In genomic region chr1:236287356-236287755, GRCh38 we compare ENCODE assay signal across 16 cellular contexts. TPM values are rescaled to one million over a fixed set of nuclear protein-coding genes. Genes with fewer than 3 reads are reported as not detected.
DNase-seq lines count a peak whose midpoint lies in the region; ATAC-seq, FAIRE-seq and TF ChIP-seq lines count a peak whose summit lies in the region.
"Had no signal": no experiment of that assay in that cellular context is flagged by ENCODE, and none has a peak within 500 bp of the region (broad histone marks: within the 10 kb centered on the region; RNA-seq: fewer than 3 reads in every experiment).

No MANE protein-coding gene starts in this region.

- no peak for ATAC-seq in K562
- ATAC-seq in activated CD8-positive, alpha-beta T cell treated with anti-CD3 and anti-CD28 coated beads for 36 hours: no peak
- ATAC-seq: GM12878, HepG2 had no signal

- intact Hi-C loops in K562 (cut with micrococcal nuclease): no loop called here
- intact Hi-C loops in activated CD8-positive, alpha-beta T cell treated with anti-CD3 and anti-CD28 coated beads for 36 hours (cut with micrococcal nuclease): loop anchor here (10.0 kb wide), 1 partner anchor 143 kb away; the partner anchor contains the start of gene GPR137B
- intact Hi-C loops in left ventricle myocardium inferior (cut with micrococcal nuclease): no loop called here

- H3K27ac Mint-ChIP-seq in neural progenitor cell: no peak overlapping the region
- no peak overlapping the region for H3K27ac Mint-ChIP-seq in activated CD8-positive, alpha-beta T cell treated with anti-CD3 and anti-CD28 coated beads for 36 hours
- H3K27ac Mint-ChIP-seq: CD4-positive, alpha-beta memory T cell; H9; IgD-negative memory B cell had no signal

- peak overlapping the region; percentile 54 for H3K4me3 ChIP-seq in BE2C (ENCODE audit: low read depth, low read length)
- H3K4me3 ChIP-seq in SJCRH30: peak overlapping the region; percentile 53
- no peak overlapping the region for H3K4me3 ChIP-seq in K562
- H3K4me3 ChIP-seq in neural progenitor cell: no peak overlapping the region
- no peak overlapping the region for H3K4me3 ChIP-seq in left ventricle myocardium inferior
- H3K4me3 ChIP-seq: GM12878 had no signal

- no peaks in the 10 kb centered on the region for H3K27me3 Mint-ChIP-seq in neural progenitor cell (ENCODE audit: insufficient read depth, low read depth)
- peaks cover 1% of the 10 kb centered on the region for H3K27me3 Mint-ChIP-seq in activated CD8-positive, alpha-beta T cell treated with anti-CD3 and anti-CD28 coated beads for 36 hours

- H4K20me1 ChIP-seq in K562 (replicated peaks; ENCODE audit: control insufficient read depth, insufficient read depth, low read length): no peaks in the 10 kb centered on the region
- no peaks in the 10 kb centered on the region for H4K20me1 ChIP-seq in neural progenitor cell (ENCODE audit: low read depth)

- H3K79me2 ChIP-seq in K562 (ENCODE audit: control insufficient read depth, insufficient read depth, low read length) (no peaks in the 10 kb centered on the region), neural progenitor cell (ENCODE audit: low read depth) (no peaks in the 10 kb centered on the region)

- in situ Hi-C loops in K562 (cut with MboI): no loop called here

- no TSS peak for BruUV-seq in K562 (replicated peaks; lab: Mats Ljungman, UMichigan)

- TF ChIP-seq CTCF in BE2C (IDR thresholded peaks at IDR 0.05; ENCODE audit: low read depth, low read length) (no peak), K562 (IDR thresholded peaks at IDR 0.05 in 2 of 3, conservative IDR thresholded peaks at IDR 0.05 in 1 of 3; ENCODE audit: insufficient read depth in 2 of 3, low read depth in 1 of 3, low read length in 3 of 3) (no peak), neural progenitor cell (IDR thresholded peaks at IDR 0.05) (no peak), left ventricle myocardium inferior (IDR thresholded peaks at IDR 0.05; ENCODE audit: borderline replicate concordance) (no peak)
- no peak for TF ChIP-seq CTCF in activated CD8-positive, alpha-beta T cell treated with anti-CD3 and anti-CD28 coated beads for 36 hours (IDR thresholded peaks at IDR 0.05)

- no peaks in the 10 kb centered on the region for H3K36me3 ChIP-seq in BE2C
- H3K36me3 ChIP-seq in SJCRH30: no peaks in the 10 kb centered on the region
- no peaks in the 10 kb centered on the region for H3K36me3 ChIP-seq in K562 (ENCODE audit: control insufficient read depth, insufficient read depth, low read length)
- H3K36me3 ChIP-seq in neural progenitor cell: no peaks in the 10 kb centered on the region
- H3K36me3 ChIP-seq in left ventricle myocardium inferior: no peaks in the 10 kb centered on the region

- no peaks in the 10 kb centered on the region for H3K9me3 Mint-ChIP-seq in neural progenitor cell
- no peaks in the 10 kb centered on the region for H3K9me3 Mint-ChIP-seq in activated CD8-positive, alpha-beta T cell treated with anti-CD3 and anti-CD28 coated beads for 36 hours
- H3K9me3 Mint-ChIP-seq: CD4-positive, alpha-beta memory T cell; IgD-negative memory B cell had no signal

- FAIRE-seq in K562 (lab: Jason Lieb, UNC): no peak
- FAIRE-seq: A204.1, GM12878, HepG2 had no signal

- H3F3A ChIP-seq in neural progenitor cell (ENCODE audit: low read depth): peaks cover 12% of the 10 kb centered on the region

- no peaks in the 10 kb centered on the region for H3K9me3 ChIP-seq in BE2C
- no peaks in the 10 kb centered on the region for H3K9me3 ChIP-seq in SJCRH30 (replicated peaks)
- no peaks in the 10 kb centered on the region for H3K9me3 ChIP-seq in K562 (replicated peaks; ENCODE audit: control insufficient read depth, insufficient read depth, low read depth, low read length)
- no peaks in the 10 kb centered on the region for H3K9me3 ChIP-seq in neural progenitor cell (ENCODE audit: low read depth)
- H3K9me3 ChIP-seq in left ventricle myocardium inferior (replicated peaks): no peaks in the 10 kb centered on the region

- no peak overlapping the region for H3K4me3 Mint-ChIP-seq in neural progenitor cell
- no peak overlapping the region for H3K4me3 Mint-ChIP-seq in activated CD8-positive, alpha-beta T cell treated with anti-CD3 and anti-CD28 coated beads for 36 hours
- H3K4me3 Mint-ChIP-seq: CD4-positive, alpha-beta memory T cell; H9; IgD-negative memory B cell had no signal

- no peaks in the 10 kb centered on the region for H3K9me1 ChIP-seq in K562 (ENCODE audit: control insufficient read depth, insufficient read depth, low read length)

- CTCF ChIA-PET in K562 (lab: Yijun Ruan, JAX; ENCODE audit: low intra/inter-chr PET ratio): no interaction called here
- CTCF ChIA-PET in activated CD8-positive, alpha-beta T cell treated with anti-CD3 and anti-CD28 coated beads for 36 hours (lab: Charles Lee): no interaction called here

- H3K27ac ChIP-seq in SJCRH30 (peak overlapping the region; percentile 84), K562 (ENCODE audit: extremely low read depth, low read depth, low read length) (no peak overlapping the region), neural progenitor cell (no peak overlapping the region), left ventricle myocardium inferior (replicated peaks) (no peak overlapping the region)
- H3K27ac ChIP-seq: C4-2B had no signal

- 0 out of 2 replicates have a peak overlapping the region, but pooled peaks have one; percentile 74 for H3K4me2 ChIP-seq in K562 (ENCODE audit: insufficient read depth, low read length)
- H3K4me2 ChIP-seq in neural progenitor cell: peak overlapping the region; percentile 47

- H3K4me1 ChIP-seq in BE2C (no peaks in the 10 kb centered on the region; the same call in 1 of the 2 replicates), SJCRH30 (peaks cover 11% of the 10 kb centered on the region; the same call in 1 of the 2 replicates), K562 (replicated peaks in 1 of 2; ENCODE audit: control insufficient read depth in 2 of 2, insufficient read depth in 2 of 2, low read length in 2 of 2) (peaks cover 0 to 22% of the 10 kb centered on the region in 2 experiments; a peak in 3 of 5 replicates), neural progenitor cell (peaks cover 24% of the 10 kb centered on the region), left ventricle myocardium inferior (peaks cover 5% of the 10 kb centered on the region)

- no peak for TF ChIP-seq EP300 in K562 (IDR thresholded peaks at IDR 0.05; ENCODE audit: low read length)

- no peak for TF ChIP-seq RAD21 in K562 (CRISPR knock-in tag; conservative IDR thresholded peaks at IDR 0.05 in 1 of 2, IDR thresholded peaks at IDR 0.05 in 1 of 2)

- 57% methylated on average over 12 of the region's 12 CpGs for WGBS in K562 (ENCODE audit: insufficient coverage, low coverage, missing lambda C conversion rate)

- POLR2A ChIA-PET in K562 (lab: Yijun Ruan, JAX): interaction anchor here (0.7 to 1.4 kb wide), 2 partner anchors 9 to 17 kb away, joined by 3 to 5 read pairs; no protein-coding TSS in a partner anchor
- POLR2A ChIA-PET in activated CD8-positive, alpha-beta T cell treated with anti-CD3 and anti-CD28 coated beads for 36 hours (lab: Charles Lee): no interaction called here

- peaks cover 28% of the 10 kb centered on the region for H3K27me3 ChIP-seq in BE2C
- H3K27me3 ChIP-seq in SJCRH30: no peaks in the 10 kb centered on the region
- H3K27me3 ChIP-seq in K562 (ENCODE audit: control insufficient read depth in 2 of 2, insufficient read depth in 2 of 2, low read length in 2 of 2): no peaks in the 10 kb centered on the region
- peaks cover 11% of the 10 kb centered on the region for H3K27me3 ChIP-seq in neural progenitor cell
- peaks cover 13% of the 10 kb centered on the region for H3K27me3 ChIP-seq in left ventricle myocardium inferior (ENCODE audit: low read depth)

- DNase-seq in BE2C (no peak), SJCRH30 (peak; percentile 53 to 75), K562 (ENCODE audit: extremely low read depth in 1 of 4, low spot score in 3 of 4) (no peak), neural progenitor cell (ENCODE audit: low spot score) (no peak), left ventricle myocardium inferior (no peak)
- DNase-seq in activated CD8-positive, alpha-beta T cell treated with anti-CD3 and anti-CD28 coated beads for 36 hours: no peak
- DNase-seq: ACHN; Calu3; CD4-positive, alpha-beta memory T cell; EL had no signal

- peaks cover 21% of the 10 kb centered on the region for H3K4me1 Mint-ChIP-seq in neural progenitor cell
- H3K4me1 Mint-ChIP-seq in activated CD8-positive, alpha-beta T cell treated with anti-CD3 and anti-CD28 coated beads for 36 hours (ENCODE audit: low read depth): peaks cover 28% of the 10 kb centered on the region

- TF ChIP-seq POLR2A in K562 (conservative IDR thresholded peaks at IDR 0.05): no peak

- H3K9ac ChIP-seq in K562 (ENCODE audit: insufficient read depth in 1 of 2, low read depth in 2 of 2, low read length in 2 of 2) (no peak overlapping the region), neural progenitor cell (no peak overlapping the region)

- H3K36me3 Mint-ChIP-seq in neural progenitor cell: no peaks in the 10 kb centered on the region
- no peaks in the 10 kb centered on the region for H3K36me3 Mint-ChIP-seq in activated CD8-positive, alpha-beta T cell treated with anti-CD3 and anti-CD28 coated beads for 36 hours (ENCODE audit: low read depth)
- H3K36me3 Mint-ChIP-seq: CD4-positive, alpha-beta memory T cell; IgD-negative memory B cell had no signal

- peak overlapping the region; percentile 95 for H2AFZ ChIP-seq in K562 (ENCODE audit: low read depth, low read length)
- H2AFZ ChIP-seq in neural progenitor cell (replicated peaks): peak overlapping the region; percentile 87

RNA-seq across cellular contexts. Expression of gene ERO1B, which starts 5.6 kb away (rescaled TPM):
- polyA plus RNA-seq in BE2C (2012; ENCODE audit: insufficient read depth, insufficient read length, low read depth): 0.49 TPM
- total RNA-seq in SJCRH30 (2014; rRNA removed; shearing (Covaris generic)): 2.3 and 3.6 TPM in 2 replicates
- 2.2 and 8.7 TPM in 2 replicates for total RNA-seq in K562 (2011; cell fraction: chromatin; rRNA removed; ENCODE audit: low replicate concordance)
- 1.2 and 2.6 TPM in 2 replicates for total RNA-seq in K562 (2011; cell fraction: nucleolus; rRNA removed)
- total RNA-seq in K562 (2011; cell fraction: nucleoplasm; rRNA removed): 4.0 and 4.7 TPM in 2 replicates
- total RNA-seq in K562 (2014; rRNA removed) (3.0 and 3.3 TPM in 2 replicates), K562 (2014; rRNA removed; fragmentation: Illumina TruSeq; extraction: Trizol) (6.4 and 6.9 TPM in 2 replicates), K562 (2015; rRNA removed; fragmentation: Illumina TruSeq; extraction: Trizol) (4.2 and 4.4 TPM in 2 replicates), K562 (2021) (5.3 and 6.2 TPM in 2 replicates), neural progenitor cell (ENCODE audit: low replicate concordance) (4.4 and 6.7 TPM in 2 replicates), left ventricle myocardium inferior (7.2 TPM)
- polyA plus RNA-seq in K562 (2011; rRNA removed) (0.55 and 0.59 TPM in 2 replicates), K562 (2014; fragmentation: Illumina TruSeq; extraction: Trizol) (6.1 and 6.3 TPM in 2 replicates), K562 (2014; fragmentation: Nextera tagmentation; extraction: Ambion mirVana) (1 to 10 TPM; 2.3 TPM), K562 (2014; rRNA removed) (5.0 and 6.4 TPM in 2 replicates)
- 0.12 and 0.21 TPM in 2 replicates for polyA plus RNA-seq in K562 (2011; cell fraction: cytosol; rRNA removed)
- polyA plus RNA-seq in K562 (2011; cell fraction: nucleus; rRNA removed): 0.37 and 0.62 TPM in 2 replicates
- 2.9 and 6.9 TPM in 2 replicates for polyA plus RNA-seq in K562 (2012)
- polyA minus RNA-seq in K562 (2011; rRNA and poly(A)+ RNA removed): 0.67 and 1.2 TPM in 2 replicates
- 0.36 and 1.0 TPM in 2 replicates for polyA minus RNA-seq in K562 (2011; cell fraction: cytosol; rRNA and poly(A)+ RNA removed)
- 0.54 and 0.89 TPM in 2 replicates for polyA minus RNA-seq in K562 (2011; cell fraction: nucleus; rRNA and poly(A)+ RNA removed)
- total RNA-seq in activated CD8-positive, alpha-beta T cell treated with anti-CD3 and anti-CD28 coated beads for 36 hours: 1 to 10 TPM; 1.9 to 2.0 TPM

Comparison
In these comparisons a context has a peak if more than half of its experiments do, and no peak if none do; other contexts are left out.
1. DNase-seq: peak in SJCRH30 (2 of 2); none in BE2C (single experiment), K562 (0 of 4), neural progenitor cell (single experiment), activated CD8-positive, alpha-beta T cell treated with anti-CD3 and anti-CD28 coated beads for 36 hours (single experiment) and left ventricle myocardium inferior (single experiment).
2. H3K4me3 ChIP-seq: peak in BE2C (single experiment) and SJCRH30 (single experiment); none in K562 (single experiment), neural progenitor cell (single experiment) and left ventricle myocardium inferior (single experiment).